Comparison of ENCODE assay signal across 27 cellular contexts in genomic region chr1:43436371-43436770, GRCh38. TPM values are rescaled to one million over a fixed set of nuclear protein-coding genes. Genes with fewer than 3 reads are reported as not detected.
A peak's percentile ranks its signal among the peaks of the same experiment; 100 is the strongest.
DNase-seq lines count a peak whose midpoint lies in the region; ATAC-seq, FAIRE-seq and TF ChIP-seq lines count a peak whose summit lies in the region.
"Had no signal": no experiment of that assay in that cellular context is flagged by ENCODE, and none has a peak within 500 bp of the region (broad histone marks: within the 10 kb centered on the region; RNA-seq: fewer than 3 reads in every experiment).

No MANE protein-coding gene starts in this region.

- H3K27me3 ChIP-seq in CD4-positive, alpha-beta T cell (ENCODE audit: control insufficient read depth, insufficient read depth, low read length) = no peaks in the 10 kb centered on the region
- H3K27me3 ChIP-seq in astrocyte (ENCODE audit: insufficient read depth, low read length) (no peaks in the 10 kb centered on the region), sigmoid colon (no peaks in the 10 kb centered on the region)
- H3K27me3 ChIP-seq: adrenal gland, BLaER1 had no signal

- ATAC-seq in CD4-positive, alpha-beta T cell (ENCODE audit: poor library complexity) = no peak
- no peak for ATAC-seq in T-helper 17 cell
- ATAC-seq: activated CD8-positive, alpha-beta memory T cell treated with anti-CD3 and anti-CD28 coated beads, Interleukin-2, amount 10 ng/mL, durations not matched to agents 7 days and 5 days; esophagus mucosa; natural killer cell had no signal

- H3K4me1 Mint-ChIP-seq in CD4-positive, alpha-beta T cell (ENCODE audit: low read depth) = no peaks in the 10 kb centered on the region
- peaks cover 19% of the 10 kb centered on the region for H3K4me1 Mint-ChIP-seq in astrocyte (ENCODE audit: low read depth, unreplicated experiment)
- peaks cover 6% of the 10 kb centered on the region for H3K4me1 Mint-ChIP-seq in T-helper 17 cell
- H3K4me1 Mint-ChIP-seq: activated CD8-positive, alpha-beta memory T cell treated with anti-CD3 and anti-CD28 coated beads, Interleukin-2, amount 10 ng/mL, durations not matched to agents 7 days and 5 days; H9; natural killer cell had no signal

- peak overlapping the region; percentile 3 for H3K27ac Mint-ChIP-seq in CD4-positive, alpha-beta T cell
- H3K27ac Mint-ChIP-seq in astrocyte (ENCODE audit: unreplicated experiment) = peak overlapping the region; percentile 84
- H3K27ac Mint-ChIP-seq in T-helper 17 cell = no peak overlapping the region
- H3K27ac Mint-ChIP-seq: activated CD8-positive, alpha-beta memory T cell treated with anti-CD3 and anti-CD28 coated beads, Interleukin-2, amount 10 ng/mL, durations not matched to agents 7 days and 5 days; stimulated activated naive CD8-positive, alpha-beta T cell treated with anti-CD3 and anti-CD28 coated beads, Interleukin-15, Interleukin-2, amounts not matched to agents 100 ng/mL and 50 ng/mL, for 24 hours had no signal

- H2AFZ ChIP-seq in astrocyte (ENCODE audit: low read depth, low read length) = no peak overlapping the region

- TF ChIP-seq EP300 in sigmoid colon (IDR thresholded peaks at IDR 0.05) = no peak

- intact Hi-C loops in CD4-positive, alpha-beta T cell (cut with DNase I, micrococcal nuclease) = no loop called here
- intact Hi-C loops in sigmoid colon (cut with DNase I) = no loop called here

- no peak overlapping the region for H3K4me3 Mint-ChIP-seq in CD4-positive, alpha-beta T cell
- H3K4me3 Mint-ChIP-seq in astrocyte (ENCODE audit: unreplicated experiment) (peak overlapping the region; percentile 43), T-helper 17 cell (no peak overlapping the region)
- H3K4me3 Mint-ChIP-seq: activated CD8-positive, alpha-beta memory T cell treated with anti-CD3 and anti-CD28 coated beads, Interleukin-2, amount 10 ng/mL, durations not matched to agents 7 days and 5 days; H9; natural killer cell; stimulated activated naive CD8-positive, alpha-beta T cell treated with anti-CD3 and anti-CD28 coated beads, Interleukin-15, Interleukin-2, amounts not matched to agents 100 ng/mL and 50 ng/mL, for 24 hours had no signal

- H3K9me3 ChIP-seq in CD4-positive, alpha-beta T cell (ENCODE audit: control insufficient read depth, low read length) = no peaks in the 10 kb centered on the region
- no peaks in the 10 kb centered on the region for H3K9me3 ChIP-seq in astrocyte (ENCODE audit: insufficient read depth, low read depth, low read length)
- no peaks in the 10 kb centered on the region for H3K9me3 ChIP-seq in sigmoid colon
- H3K9me3 ChIP-seq in T-helper 17 cell (ENCODE audit: control insufficient read depth, low read length, poor library complexity, severe bottlenecking) = no peaks in the 10 kb centered on the region
- H3K9me3 ChIP-seq: adrenal gland, BLaER1, prostate gland had no signal

- H3K9me3 Mint-ChIP-seq in CD4-positive, alpha-beta T cell = no peaks in the 10 kb centered on the region
- H3K9me3 Mint-ChIP-seq in astrocyte (ENCODE audit: unreplicated experiment) = no peaks in the 10 kb centered on the region
- H3K9me3 Mint-ChIP-seq: H9; natural killer cell; stimulated activated naive CD8-positive, alpha-beta T cell treated with anti-CD3 and anti-CD28 coated beads, Interleukin-15, Interleukin-2, amounts not matched to agents 100 ng/mL and 50 ng/mL, for 24 hours had no signal

- no peaks in the 10 kb centered on the region for H3K79me2 ChIP-seq in astrocyte (ENCODE audit: insufficient read depth, low read length)

- TF ChIP-seq CTCF in CD4-positive, alpha-beta T cell (IDR thresholded peaks at IDR 0.05) = no peak
- TF ChIP-seq CTCF in astrocyte (IDR thresholded peaks at IDR 0.05; ENCODE audit: insufficient read depth, low read depth, low read length) (no peak), sigmoid colon (IDR thresholded peaks at IDR 0.05) (no peak)

- H3K27ac ChIP-seq in CD4-positive, alpha-beta T cell (ENCODE audit: low read depth, low read length) = no peak overlapping the region
- H3K27ac ChIP-seq in astrocyte (ENCODE audit: low read depth, low read length) (no peak overlapping the region), sigmoid colon (peak overlapping the region; percentile 60 to 76 (median 70))
- H3K27ac ChIP-seq: BLaER1, prostate gland had no signal

- H3K4me1 ChIP-seq in astrocyte (ENCODE audit: insufficient read depth, low read length) = no peaks in the 10 kb centered on the region
- peaks cover 0 to 20% (median 14%) of the 10 kb centered on the region in 4 donors for H3K4me1 ChIP-seq in sigmoid colon
- H3K4me1 ChIP-seq: adrenal gland, BLaER1, prostate gland had no signal

- H3K4me3 ChIP-seq in astrocyte (ENCODE audit: insufficient read depth, low read depth, low read length) (no peak overlapping the region), sigmoid colon (no peak overlapping the region)
- H3K4me3 ChIP-seq: adrenal gland, BLaER1, prostate gland, skin epidermis had no signal

- no peak for DNase-seq in CD4-positive, alpha-beta T cell
- DNase-seq in astrocyte (ENCODE audit: low read depth) (no peak), islet precursor cell (peak; percentile 56), sigmoid colon (no peak), germinal center (ENCODE audit: low spot score) (no peak), T-helper 17 cell (no peak), NCI-H128 (lab: John Stamatoyannopoulos, UW; ENCODE audit: unreplicated experiment) (no peak), mucosa of gallbladder (ENCODE audit: low spot score) (no peak)
- DNase-seq: activated CD8-positive, alpha-beta memory T cell treated with anti-CD3 and anti-CD28 coated beads, Interleukin-2, amount 10 ng/mL, durations not matched to agents 7 days and 5 days; Calu3; effector CD4-positive, alpha-beta T cell; H9; mammary epithelial cell; natural killer cell; NCI-H187 treated with DMSO at 0.1 percent for 48 hours; NCI-H345; OCI-M1; SHP77; SW 1271 had no signal

- H3K36me3 Mint-ChIP-seq in CD4-positive, alpha-beta T cell (ENCODE audit: low read depth) = peaks cover 82% of the 10 kb centered on the region
- peaks cover 48% of the 10 kb centered on the region for H3K36me3 Mint-ChIP-seq in astrocyte (ENCODE audit: low read depth, unreplicated experiment)
- H3K36me3 Mint-ChIP-seq in T-helper 17 cell (ENCODE audit: low read depth) = peaks cover 3% of the 10 kb centered on the region
- H3K36me3 Mint-ChIP-seq: natural killer cell had no signal

- H3K27me3 Mint-ChIP-seq in CD4-positive, alpha-beta T cell = no peaks in the 10 kb centered on the region
- H3K27me3 Mint-ChIP-seq in astrocyte (ENCODE audit: low read depth, unreplicated experiment) (no peaks in the 10 kb centered on the region), T-helper 17 cell (no peaks in the 10 kb centered on the region)
- H3K27me3 Mint-ChIP-seq: activated CD8-positive, alpha-beta memory T cell treated with anti-CD3 and anti-CD28 coated beads, Interleukin-2, amount 10 ng/mL, durations not matched to agents 7 days and 5 days; stimulated activated naive CD8-positive, alpha-beta T cell treated with anti-CD3 and anti-CD28 coated beads, Interleukin-15, Interleukin-2, amounts not matched to agents 100 ng/mL and 50 ng/mL, for 24 hours had no signal

- no peak overlapping the region for H3K4me2 ChIP-seq in astrocyte (ENCODE audit: low read length)
- H3K4me2 ChIP-seq: BLaER1 had no signal

- H3K9ac ChIP-seq in astrocyte (ENCODE audit: low read length) = no peak overlapping the region
- H3K9ac ChIP-seq: BLaER1 had no signal

- no peaks in the 10 kb centered on the region for H4K20me1 ChIP-seq in astrocyte (ENCODE audit: insufficient read depth, low read length)
- H4K20me1 ChIP-seq: BLaER1 had no signal

- H3K36me3 ChIP-seq in astrocyte (ENCODE audit: insufficient read depth, low read length) (peaks cover 25% of the 10 kb centered on the region), sigmoid colon (peaks cover 24 to 83% (median 49%) of the 10 kb centered on the region in 4 donors)

- WGBS in sigmoid colon, 2 donors = 85 to 90% methylated on average over 3 of the region's 3 CpGs

- no peak for TF ChIP-seq POLR2A in sigmoid colon (IDR thresholded peaks at IDR 0.05)

- CTCF ChIA-PET in CD4-positive, alpha-beta T cell (lab: Charles Lee) = no interaction called here

- FAIRE-seq in astrocyte (lab: Jason Lieb, UNC) = no peak
- FAIRE-seq: HTR-8/SVneo, islet of Langerhans had no signal

- POLR2A ChIA-PET in CD4-positive, alpha-beta T cell (lab: Charles Lee) = no interaction called here

RNA-seq across cellular contexts. Expression of gene HYI, which starts 17.4 kb away (rescaled TPM):
- 10 to 100 TPM; 26.1 to 31.6 TPM for total RNA-seq in CD4-positive, alpha-beta T cell
- total RNA-seq in astrocyte (24.2 and 31.0 TPM in 2 replicates), sigmoid colon (100 to 1,000 TPM in 1 of 4 donors, 10 to 100 TPM in 3; 65.8 to 104 (median 78.7) TPM), T-helper 17 cell (10 to 100 TPM; 14.8 to 24.1 TPM), mucosa of gallbladder (85.5 TPM)
- 10 to 100 TPM; 40.4 to 72.8 (median 55.9) TPM for polyA plus RNA-seq in sigmoid colon

RNA-seq across cellular contexts. Expression of gene SZT2, which starts 46.7 kb away (rescaled TPM):
- total RNA-seq in CD4-positive, alpha-beta T cell = 10 to 100 TPM; 69.7 to 72.5 TPM
- total RNA-seq in astrocyte (28.5 and 30.0 TPM in 2 replicates), sigmoid colon (10 to 100 TPM; 19.1 to 47.4 (median 25.2) TPM), T-helper 17 cell (10 to 100 TPM; 87.0 to 92.1 TPM), mucosa of gallbladder (59.3 TPM)
- 10 to 100 TPM in 1 of 3 donors, 1 to 10 TPM in 2; 4.6 to 39.2 (median 4.8) TPM for polyA plus RNA-seq in sigmoid colon

RNA-seq across cellular contexts. Expression of gene MED8, which starts 46.8 kb away (rescaled TPM):
- total RNA-seq in CD4-positive, alpha-beta T cell = 10 to 100 TPM; 14.8 to 17.6 TPM
- 54.5 and 57.1 TPM in 2 replicates for total RNA-seq in astrocyte
- 10 to 100 TPM; 25.3 to 33.4 (median 29.6) TPM for total RNA-seq in sigmoid colon
- polyA plus RNA-seq in sigmoid colon = 10 to 100 TPM; 34.2 to 43.9 (median 36.6) TPM
- 10 to 100 TPM; 13.7 to 16.4 TPM for total RNA-seq in T-helper 17 cell
- total RNA-seq in mucosa of gallbladder = 37.7 TPM

Comparison
In these comparisons a context has a peak if more than half of its experiments do, and no peak if none do; other contexts are left out.
1. H3K27ac ChIP-seq: peak in sigmoid colon (4 of 4); none in CD4-positive, alpha-beta T cell (single experiment) and astrocyte (single experiment).